ENCODE assay signal across 8 cellular contexts in the genomic region with DNA sequence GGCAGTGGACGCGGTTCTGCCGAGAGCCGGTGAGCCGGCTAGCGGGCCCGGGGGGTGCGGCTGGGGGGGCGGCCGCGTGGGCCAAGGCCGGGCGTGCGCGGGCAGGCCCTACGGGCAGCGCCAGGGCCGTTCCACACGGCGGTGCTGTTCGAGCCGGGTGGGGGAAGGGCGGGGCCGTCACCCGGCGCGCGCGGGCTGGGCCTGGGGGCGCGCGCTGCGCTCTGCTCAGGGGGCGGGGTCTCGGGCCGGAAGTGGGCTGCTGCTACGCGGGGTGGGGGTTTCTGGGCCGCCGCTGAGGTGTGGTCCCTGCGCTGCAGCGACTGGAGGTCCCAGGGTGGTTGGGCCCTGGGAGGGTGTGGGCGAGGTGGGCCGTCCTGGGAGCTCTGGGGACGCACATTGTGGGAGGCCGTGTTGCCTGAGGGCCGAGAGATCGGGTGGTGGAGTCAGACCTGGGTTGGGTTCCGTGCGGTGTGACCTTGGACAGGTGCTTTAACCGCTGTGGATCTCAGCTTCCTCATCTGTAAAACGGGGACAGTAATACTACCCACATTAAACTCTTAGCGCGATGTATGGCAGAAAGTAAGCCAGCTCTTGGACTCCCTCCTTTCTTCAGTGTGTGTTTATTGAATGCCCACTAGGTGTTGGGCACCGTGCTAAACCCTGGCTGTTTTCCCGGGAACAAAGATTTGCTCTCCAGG. TPM values are rescaled to one million over a fixed set of nuclear protein-coding genes. Genes with fewer than 3 reads are reported as not detected.
DNase-seq lines count a peak whose midpoint lies in the region; ATAC-seq and TF ChIP-seq lines count a peak whose summit lies in the region.

No MANE protein-coding gene starts in this region.

- intact Hi-C loops in left ventricle myocardium inferior (cut with micrococcal nuclease), result no loop called here

- peak overlapping the region; percentile 77 for H3K9ac ChIP-seq in DND-41 (ENCODE audit: low read depth, low read length)

- peak overlapping the region; percentile 65 to 84 for H3K4me3 ChIP-seq in DND-41 (ENCODE audit: low read depth in 1 of 2, low read length in 2 of 2)
- peak overlapping the region; percentile 84 for H3K4me3 ChIP-seq in left ventricle myocardium inferior

- H3K9me3 ChIP-seq in DND-41 (ENCODE audit: insufficient read depth, low read length, severe bottlenecking), result no peaks in the 10 kb centered on the region
- no peaks in the 10 kb centered on the region for H3K9me3 ChIP-seq in left ventricle myocardium inferior (replicated peaks)

- H3K36me3 ChIP-seq in DND-41 (ENCODE audit: insufficient read depth, low read length) (peaks cover 28% of the 10 kb centered on the region), left ventricle myocardium inferior (no peaks in the 10 kb centered on the region)

- peaks cover 52% of the 10 kb centered on the region for H3K79me2 ChIP-seq in DND-41 (ENCODE audit: insufficient read depth, low read length)

- peaks cover 46% of the 10 kb centered on the region for H3K4me1 ChIP-seq in DND-41 (ENCODE audit: insufficient read depth, low read length)
- peaks cover 54% of the 10 kb centered on the region for H3K4me1 ChIP-seq in left ventricle myocardium inferior

- DNase-seq in DND-41 (peak; percentile 92), HT-29 (ENCODE audit: low spot score) (peak; percentile 68), RKO (ENCODE audit: low spot score) (peak; percentile 72), left ventricle myocardium inferior (peak; percentile 73), retina (peak; percentile 76), dedifferentiated amniotic fluid mesenchymal stem cell (ENCODE audit: extremely low spot score) (no peak)
- peak; percentile 90 for DNase-seq in activated naive CD4-positive, alpha-beta T cell treated with anti-CD3 and anti-CD28 coated beads, Interleukin-2, amount 50 U/mL, for 16 hours

- H2AFZ ChIP-seq in DND-41 (ENCODE audit: low read depth, low read length), result peak overlapping the region; percentile 63

- H3K27me3 ChIP-seq in DND-41 (ENCODE audit: insufficient read depth, low read length, poor library complexity), result no peaks in the 10 kb centered on the region
- H3K27me3 ChIP-seq in left ventricle myocardium inferior (ENCODE audit: low read depth), result no peaks in the 10 kb centered on the region

- H3K27ac ChIP-seq in DND-41 (ENCODE audit: low read length), result peak overlapping the region; percentile 87
- peak overlapping the region; percentile 91 for H3K27ac ChIP-seq in left ventricle myocardium inferior (replicated peaks)

- H3K4me2 ChIP-seq in DND-41 (ENCODE audit: insufficient read depth, low read length), result peak overlapping the region; percentile 85

- ATAC-seq in DND-41 (ENCODE audit: insufficient read depth, low read depth), result peak; percentile 82
- peak; percentile 43 for ATAC-seq in GM21360 (IDR thresholded peaks at IDR 0.05; ENCODE audit: unreplicated experiment)

- TF ChIP-seq CTCF in DND-41 (IDR thresholded peaks at IDR 0.05; ENCODE audit: borderline replicate concordance, extremely low read depth, low read length, poor library complexity, severe bottlenecking) (peak; percentile 29), left ventricle myocardium inferior (IDR thresholded peaks at IDR 0.05; ENCODE audit: borderline replicate concordance) (no peak)

- H4K20me1 ChIP-seq in DND-41 (ENCODE audit: insufficient read depth, low read length), result peaks cover 49% of the 10 kb centered on the region

RNA-seq across cellular contexts. Expression of gene MAPRE1, which starts 0.4 kb away (rescaled TPM):
- 85.7 and 86.0 TPM in 2 replicates for total RNA-seq in HT-29 (2014; rRNA removed; shearing (Covaris generic))
- total RNA-seq in left ventricle myocardium inferior, result 58.4 TPM

RNA-seq across cellular contexts. Expression of gene EFCAB8, which starts 38.6 kb away (rescaled TPM):
- 0.10 and 0.86 TPM in 2 replicates for total RNA-seq in HT-29 (2014; rRNA removed; shearing (Covaris generic))
- not detected for total RNA-seq in left ventricle myocardium inferior

RNA-seq across cellular contexts. Expression of gene DNMT3B, which starts 58.0 kb away (rescaled TPM):
- 2.4 and 3.0 TPM in 2 replicates for total RNA-seq in HT-29 (2014; rRNA removed; shearing (Covaris generic))
- total RNA-seq in left ventricle myocardium inferior, result 0.49 TPM
